7 cellular contexts compared by ENCODE assay signal in the genomic region with DNA sequence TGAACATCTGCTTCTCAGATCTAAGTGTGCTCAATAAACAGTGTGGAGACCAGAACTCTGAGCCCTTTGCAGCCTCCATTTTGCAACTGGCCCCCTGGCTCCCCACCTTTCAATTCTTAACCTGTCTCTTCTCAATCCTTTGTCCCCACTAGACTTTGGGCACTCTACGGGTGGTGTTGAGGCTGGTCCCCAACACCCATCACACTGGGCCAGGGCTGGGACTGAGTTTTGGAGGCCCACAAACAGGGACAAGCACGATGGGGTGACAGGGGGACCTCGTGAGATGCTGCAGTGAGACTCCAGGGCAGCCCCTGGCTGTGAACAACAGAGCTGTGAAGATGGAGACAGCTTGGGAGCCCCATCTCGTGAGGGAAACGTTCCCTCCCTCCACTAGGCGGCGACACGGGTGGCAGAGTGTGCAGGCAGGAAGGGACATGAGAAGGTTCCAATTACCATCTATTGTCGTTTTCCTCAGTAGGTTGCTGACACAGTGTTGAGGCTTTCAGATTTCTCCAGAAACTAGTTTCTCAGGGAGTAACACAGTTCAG. TPM values are rescaled to one million over a fixed set of nuclear protein-coding genes. Genes with fewer than 3 reads are reported as not detected.
A peak's percentile ranks its signal among the peaks of the same experiment; 100 is the strongest.
DNase-seq lines count a peak whose midpoint lies in the region; TF ChIP-seq lines count a peak whose summit lies in the region.

No MANE protein-coding gene starts in this region.

- DNase-seq in GM12865 (ENCODE audit: low read depth) = peak; percentile 79
- DNase-seq in NCI-H1694 (lab: John Stamatoyannopoulos, UW) = peak; percentile 13
- peak; percentile 79 for DNase-seq in activated CD8-positive, alpha-beta memory T cell treated with anti-CD3 and anti-CD28 coated beads, Interleukin-2, amount 50 U/mL, for 48 hours
- DNase-seq in fibroblast of peridontal ligament (ENCODE audit: extremely low read depth) = peak; percentile 40
- DNase-seq in cortex of kidney (lab: John Stamatoyannopoulos, UW) = no peak
- DNase-seq in H4 (ENCODE audit: low spot score) = no peak

- no peak overlapping the region for H3K27ac ChIP-seq in skin epidermis

- peak; percentile 83 for TF ChIP-seq CTCF in GM12865 (IDR thresholded peaks at IDR 0.05; ENCODE audit: insufficient read depth, low read depth, low read length, missing control alignments)

- H3K4me3 ChIP-seq in GM12865 (ENCODE audit: low read depth, low read length) = no peak overlapping the region
- peak overlapping the region in 4 of 7 experiments; percentile 34 to 61 (median 52) for H3K4me3 ChIP-seq in skin epidermis

RNA-seq across cellular contexts. Expression of gene ANKMY1, which starts 1.2 kb away (rescaled TPM):
- total RNA-seq in H4 (2014; rRNA removed; shearing (Covaris generic)) = 6.1 and 12.7 TPM in 2 replicates

RNA-seq across cellular contexts. Expression of gene DUSP28, which starts 3.5 kb away (rescaled TPM):
- total RNA-seq in H4 (2014; rRNA removed; shearing (Covaris generic)) = 2.2 and 5.6 TPM in 2 replicates

RNA-seq across cellular contexts. Expression of gene RNPEPL1, which starts 11.7 kb away (rescaled TPM):
- 2.7 and 8.1 TPM in 2 replicates for total RNA-seq in H4 (2014; rRNA removed; shearing (Covaris generic))

RNA-seq across cellular contexts. Expression of gene CAPN10, which starts 29.9 kb away (rescaled TPM):
- total RNA-seq in H4 (2014; rRNA removed; shearing (Covaris generic)) = 3.1 and 5.7 TPM in 2 replicates

Comparison
In these comparisons a context has a peak if more than half of its experiments do, and no peak if none do; other contexts are left out.
1. DNase-seq: peak in GM12865 (single experiment), NCI-H1694 (single experiment), activated CD8-positive, alpha-beta memory T cell treated with anti-CD3 and anti-CD28 coated beads, Interleukin-2, amount 50 U/mL, for 48 hours (single experiment) and fibroblast of peridontal ligament (single experiment); none in cortex of kidney (single experiment) and H4 (single experiment).